ENCODE assay signal across 9 cellular contexts in the genomic region with DNA sequence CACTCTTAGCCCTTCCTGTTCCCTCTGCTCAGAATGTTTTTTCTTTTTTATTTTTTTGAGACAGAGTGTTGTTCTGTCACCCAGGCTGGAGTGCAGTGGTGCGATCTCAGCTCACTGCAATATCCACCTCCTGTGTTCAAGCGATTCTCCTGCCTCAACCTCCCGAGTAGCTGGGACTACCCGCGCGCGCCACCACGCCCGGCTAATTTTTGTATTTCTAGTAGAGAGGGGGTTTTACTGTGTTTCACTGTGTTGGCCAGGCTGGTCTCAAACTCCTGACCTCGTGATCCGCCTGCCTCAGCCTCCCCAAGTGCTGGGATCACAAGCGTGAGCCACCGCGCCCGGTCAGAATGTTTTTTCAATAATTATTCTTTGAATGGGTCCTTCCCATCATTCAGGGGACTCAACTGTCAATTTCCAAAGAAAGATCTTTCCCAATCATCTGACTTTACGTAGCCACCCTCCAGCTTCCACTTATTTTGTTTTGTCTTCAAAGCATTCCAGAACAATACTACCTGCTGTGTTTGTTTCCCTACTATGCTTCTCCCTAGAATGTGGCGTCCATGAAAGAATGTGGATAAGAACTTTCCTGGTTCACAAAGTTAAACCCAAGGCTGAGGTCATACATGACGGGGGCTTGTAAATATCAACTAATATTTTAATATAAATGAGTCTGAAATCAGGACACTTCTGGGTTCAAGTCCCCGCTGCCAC. TPM values are rescaled to one million over a fixed set of nuclear protein-coding genes. Genes with fewer than 3 reads are reported as not detected.
DNase-seq lines count a peak whose midpoint lies in the region; ATAC-seq lines count a peak whose summit lies in the region.
"Had no signal": no experiment of that assay in that cellular context is flagged by ENCODE, and none has a peak within 500 bp of the region (broad histone marks: within the 10 kb centered on the region; RNA-seq: fewer than 3 reads in every experiment).

No MANE protein-coding gene starts in this region.

- no peaks in the 10 kb centered on the region for H3K9me3 Mint-ChIP-seq in activated CD4-positive, alpha-beta T cell treated with anti-CD3 and anti-CD28 coated beads for 36 hours (ENCODE audit: low read depth)
- no peaks in the 10 kb centered on the region for H3K9me3 Mint-ChIP-seq in activated naive CD8-positive, alpha-beta T cell treated with anti-CD3 and anti-CD28 coated beads, Interleukin-2, amount 50 U/mL, for 24 hours
- no peaks in the 10 kb centered on the region for H3K9me3 Mint-ChIP-seq in immature natural killer cell

- ATAC-seq in activated CD4-positive, alpha-beta T cell treated with anti-CD3 and anti-CD28 coated beads for 36 hours: no peak
- no peak for ATAC-seq in activated naive CD8-positive, alpha-beta T cell treated with anti-CD3 and anti-CD28 coated beads, Interleukin-2, amount 50 U/mL, for 24 hours
- ATAC-seq in HG02885 (IDR thresholded peaks at IDR 0.05; ENCODE audit: poor library complexity, unreplicated experiment): no peak

- peaks cover 0 to 43% (median 37%) of the 10 kb centered on the region in 5 donors for H3K36me3 ChIP-seq in subcutaneous abdominal adipose tissue (ENCODE audit: control insufficient read depth in 5 of 5, insufficient read depth in 5 of 5, low read length in 5 of 5)

- H3K27ac Mint-ChIP-seq in activated CD4-positive, alpha-beta T cell treated with anti-CD3 and anti-CD28 coated beads for 36 hours: peak overlapping the region; percentile 97
- peak overlapping the region; percentile 96 for H3K27ac Mint-ChIP-seq in activated naive CD8-positive, alpha-beta T cell treated with anti-CD3 and anti-CD28 coated beads, Interleukin-2, amount 50 U/mL, for 24 hours
- H3K27ac Mint-ChIP-seq in immature natural killer cell: peak overlapping the region; percentile 98 to 99 (median 98)

- intact Hi-C loops in activated CD4-positive, alpha-beta T cell treated with anti-CD3 and anti-CD28 coated beads for 36 hours (cut with DNase I, micrococcal nuclease): loop anchor here (2.0 to 5.0 kb wide), 3 partner anchors 15 to 378 kb away; partner anchors contain the start of gene TIMM44 (in 1 of the 2)

- H3K27me3 ChIP-seq in subcutaneous abdominal adipose tissue (ENCODE audit: control insufficient read depth in 5 of 5, insufficient read depth in 4 of 5, low read length in 5 of 5): no peaks in the 10 kb centered on the region

- H3K9me3 ChIP-seq in subcutaneous abdominal adipose tissue (ENCODE audit: control insufficient read depth in 5 of 5, low read length in 5 of 5): no peaks in the 10 kb centered on the region

- peak overlapping the region; percentile 82 to 99 (median 97) for H3K4me3 ChIP-seq in subcutaneous abdominal adipose tissue (ENCODE audit: low read depth in 1 of 5, low read length in 5 of 5)

- H3K4me1 ChIP-seq in subcutaneous abdominal adipose tissue (ENCODE audit: control insufficient read depth in 5 of 5, insufficient read depth in 5 of 5, low read length in 5 of 5): peaks cover 7 to 49% (median 39%) of the 10 kb centered on the region in 5 donors

- peak overlapping the region; percentile 89 for H3K27ac ChIP-seq in subcutaneous abdominal adipose tissue (ENCODE audit: low read depth, low read length)

- POLR2A ChIA-PET in activated CD4-positive, alpha-beta T cell treated with anti-CD3 and anti-CD28 coated beads for 36 hours (lab: Charles Lee): interaction anchor here (0.6 kb wide), 1 partner anchor 188 kb away, joined by 7 read pairs; no protein-coding TSS in a partner anchor

- H3K36me3 Mint-ChIP-seq in activated CD4-positive, alpha-beta T cell treated with anti-CD3 and anti-CD28 coated beads for 36 hours (ENCODE audit: low read depth): peaks cover 40% of the 10 kb centered on the region
- peaks cover 50% of the 10 kb centered on the region for H3K36me3 Mint-ChIP-seq in activated naive CD8-positive, alpha-beta T cell treated with anti-CD3 and anti-CD28 coated beads, Interleukin-2, amount 50 U/mL, for 24 hours (ENCODE audit: low read depth)
- peaks cover 0 to 6% (median 0%) of the 10 kb centered on the region in 3 donors for H3K36me3 Mint-ChIP-seq in immature natural killer cell

- CTCF ChIA-PET in activated CD4-positive, alpha-beta T cell treated with anti-CD3 and anti-CD28 coated beads for 36 hours (lab: Charles Lee): interaction anchor here (0.7 to 4.0 kb wide), 4 partner anchors 9 to 147 kb away, joined by 3 to 14 read pairs (median 4); partner anchors contain the start of gene CD320

- peak overlapping the region; percentile 97 for H3K4me3 Mint-ChIP-seq in activated CD4-positive, alpha-beta T cell treated with anti-CD3 and anti-CD28 coated beads for 36 hours
- H3K4me3 Mint-ChIP-seq in activated naive CD8-positive, alpha-beta T cell treated with anti-CD3 and anti-CD28 coated beads, Interleukin-2, amount 50 U/mL, for 24 hours: peak overlapping the region; percentile 99
- H3K4me3 Mint-ChIP-seq in immature natural killer cell: peak overlapping the region; percentile 92 to 99 (median 97)

- DNase-seq in activated CD4-positive, alpha-beta T cell treated with anti-CD3 and anti-CD28 coated beads for 36 hours: no peak
- no peak for DNase-seq in activated CD4-positive, alpha-beta T cell treated with anti-CD3 and anti-CD28 coated beads, Interleukin-2, amount 50 U/mL, for 1 hour
- DNase-seq in activated naive CD8-positive, alpha-beta T cell treated with anti-CD3 and anti-CD28 coated beads, Interleukin-2, amount 50 U/mL, for 24 hours: no peak
- DNase-seq in immature natural killer cell (no peak), SIG-M5 treated with dmso at 0.1 percent for 504 hours (lab: John Stamatoyannopoulos, UW; ENCODE audit: unreplicated experiment) (no peak)
- no peak for DNase-seq in effector CD8-positive, alpha-beta T cell (lab: John Stamatoyannopoulos, UW)

- no peaks in the 10 kb centered on the region for H3K27me3 Mint-ChIP-seq in activated CD4-positive, alpha-beta T cell treated with anti-CD3 and anti-CD28 coated beads for 36 hours
- H3K27me3 Mint-ChIP-seq in activated naive CD8-positive, alpha-beta T cell treated with anti-CD3 and anti-CD28 coated beads, Interleukin-2, amount 50 U/mL, for 24 hours: no peaks in the 10 kb centered on the region
- H3K27me3 Mint-ChIP-seq in immature natural killer cell (ENCODE audit: low read depth in 3 of 3): peaks cover 3 to 7% (median 4%) of the 10 kb centered on the region in 3 donors

- H3K4me1 Mint-ChIP-seq in activated CD4-positive, alpha-beta T cell treated with anti-CD3 and anti-CD28 coated beads for 36 hours: peaks cover 22% of the 10 kb centered on the region
- H3K4me1 Mint-ChIP-seq in activated naive CD8-positive, alpha-beta T cell treated with anti-CD3 and anti-CD28 coated beads, Interleukin-2, amount 50 U/mL, for 24 hours: peaks cover 32% of the 10 kb centered on the region
- peaks cover 35 to 37% of the 10 kb centered on the region in 2 donors for H3K4me1 Mint-ChIP-seq in immature natural killer cell

- H3K9ac ChIP-seq in subcutaneous abdominal adipose tissue (ENCODE audit: low read length in 5 of 5): peak overlapping the region; percentile 92 to 99 (median 98)

RNA-seq across cellular contexts. Expression of gene NDUFA7, which starts 1.2 kb away (rescaled TPM):
- 100 to 1,000 TPM in 1 of 2 experiments, 10 to 100 TPM in 1; 90.9 to 112 TPM for total RNA-seq in activated CD4-positive, alpha-beta T cell treated with anti-CD3 and anti-CD28 coated beads for 36 hours
- 100 to 1,000 TPM in 2 of 3 donors, 10 to 100 TPM in 1; 95.2 to 173 (median 132) TPM for polyA plus RNA-seq in immature natural killer cell

RNA-seq across cellular contexts. Expression of gene RPS28, which starts 1.3 kb away (rescaled TPM):
- 1,000 to 10,000 TPM; 1,994 to 2,316 TPM for total RNA-seq in activated CD4-positive, alpha-beta T cell treated with anti-CD3 and anti-CD28 coated beads for 36 hours
- polyA plus RNA-seq in immature natural killer cell: 1,000 to 10,000 TPM in 2 of 3 donors, 100 to 1,000 TPM in 1; 690 to 1,852 (median 1,290) TPM

RNA-seq across cellular contexts. Expression of gene CD320, which starts 11.8 kb away (rescaled TPM):
- total RNA-seq in activated CD4-positive, alpha-beta T cell treated with anti-CD3 and anti-CD28 coated beads for 36 hours: 10 to 100 TPM; 39.9 to 41.4 TPM
- polyA plus RNA-seq in immature natural killer cell: 100 to 1,000 TPM in 1 of 3 donors, 10 to 100 TPM in 2; 86.4 to 105 (median 90.3) TPM

RNA-seq across cellular contexts. Expression of gene KANK3, which starts 23.1 kb away (rescaled TPM):
- total RNA-seq in activated CD4-positive, alpha-beta T cell treated with anti-CD3 and anti-CD28 coated beads for 36 hours: 1 to 10 TPM in 1 of 2 experiments, under 1 TPM in 1; 0.98 to 1.1 TPM
- polyA plus RNA-seq in immature natural killer cell: 1 to 10 TPM; 4.8 to 8.0 (median 5.3) TPM

RNA-seq across cellular contexts. Expression of gene ANGPTL4, which starts 44.0 kb away (rescaled TPM):
- 1 to 10 TPM; 7.4 to 7.9 TPM for total RNA-seq in activated CD4-positive, alpha-beta T cell treated with anti-CD3 and anti-CD28 coated beads for 36 hours
- polyA plus RNA-seq in immature natural killer cell: not detected
- total RNA-seq: myocyte had no signal
